Comparison of ENCODE assay signal across 17 cellular contexts in genomic region chr14:33737446-33737845, GRCh38.
DNase-seq lines count a peak whose midpoint lies in the region; TF ChIP-seq lines count a peak whose summit lies in the region.
"Had no signal": no experiment of that assay in that cellular context is flagged by ENCODE, and none has a peak within 500 bp of the region (broad histone marks: within the 10 kb centered on the region; RNA-seq: fewer than 3 reads in every experiment).

No MANE protein-coding gene starts in this region.

- H4K20me1 ChIP-seq in Karpas-422 (ENCODE audit: insufficient read depth, low read depth, low read length) = no peaks in the 10 kb centered on the region

- 0 out of 2 replicates have a peak overlapping the region, but pooled peaks have one; percentile 18 for H2AFZ ChIP-seq in Karpas-422 (ENCODE audit: low read length)
- H2AFZ ChIP-seq: GM23338, hepatocyte had no signal

- in situ Hi-C loops in GM13976 (cut with MboI; ENCODE audit: low sequenced_read_pairs, unreplicated experiment) = no loop called here

- TF ChIP-seq POLR2A in tibial nerve (IDR thresholded peaks at IDR 0.05) = no peak

- H3K27me3 ChIP-seq in Karpas-422 (ENCODE audit: low read length) = no peaks in the 10 kb centered on the region
- no peaks in the 10 kb centered on the region for H3K27me3 ChIP-seq in right atrium auricular region
- no peaks in the 10 kb centered on the region for H3K27me3 ChIP-seq in tibial nerve
- H3K27me3 ChIP-seq: hepatocyte, SJSA1, upper lobe of left lung had no signal

- H3K4me2 ChIP-seq in Karpas-422 (ENCODE audit: low read depth, low read length, poor library complexity, severe bottlenecking) = no peak overlapping the region
- H3K4me2 ChIP-seq: GM23338, hepatocyte had no signal

- H3K4me1 ChIP-seq in Karpas-422 (ENCODE audit: low read length) (peaks cover 42% of the 10 kb centered on the region), right atrium auricular region (no peaks in the 10 kb centered on the region), tibial nerve (no peaks in the 10 kb centered on the region)
- H3K4me1 ChIP-seq: SJSA1, upper lobe of left lung had no signal

- no peak for TF ChIP-seq EP300 in tibial nerve (IDR thresholded peaks at IDR 0.05)

- TF ChIP-seq CTCF in AG10803 (conservative IDR thresholded peaks at IDR 0.05; ENCODE audit: low read length) (no peak), cardiac fibroblast (IDR thresholded peaks at IDR 0.05; ENCODE audit: low read depth, low read length) (no peak), right atrium auricular region (IDR thresholded peaks at IDR 0.05) (no peak), tibial nerve (IDR thresholded peaks at IDR 0.05) (no peak), GM13976 (IDR thresholded peaks at IDR 0.05; ENCODE audit: borderline replicate concordance, control extremely low read depth, extremely low read depth, insufficient read depth, missing control alignments) (no peak)

- WGBS in tibial nerve, 2 donors = 73 to 83% methylated on average over 2 of the region's 2 CpGs

- DNase-seq in AG10803 (ENCODE audit: low read depth) (peak; percentile 82), Karpas-422 (no peak), cardiac fibroblast (ENCODE audit: low read depth in 2 of 2) (peak; percentile 48 to 63), kidney glomerular epithelial cell (lab: John Stamatoyannopoulos, UW) (peak; percentile 78), right atrium auricular region (ENCODE audit: low spot score) (no peak), 8988T (no peak), tibial nerve (ENCODE audit: low spot score in 2 of 2) (no peak), GM13976 (ENCODE audit: low spot score) (no peak)
- DNase-seq: activated CD4-positive, alpha-beta T cell treated with anti-CD3 and anti-CD28 coated beads, Interleukin-2, amount 10 ng/mL, durations not matched to agents 24 days and 14 days; activated T-cell treated with anti-CD3 and anti-CD28 coated beads, Interleukin-2, amount 50 U/mL, for 48 hours; left colon; NCI-H510A; T-helper 9 cell; upper lobe of left lung had no signal

- H3K9me3 ChIP-seq in Karpas-422 (ENCODE audit: low read length) (no peaks in the 10 kb centered on the region), right atrium auricular region (no peaks in the 10 kb centered on the region), tibial nerve (peaks cover 0 to under 1% (median 0%) of the 10 kb centered on the region in 4 donors)
- H3K9me3 ChIP-seq: SJSA1, upper lobe of left lung had no signal

- H3K4me3 ChIP-seq in AG10803 (ENCODE audit: low read length) (no peak overlapping the region), Karpas-422 (ENCODE audit: low read length) (no peak overlapping the region), cardiac fibroblast (replicated peaks in 1 of 2; ENCODE audit: low read depth in 2 of 2, low read length in 2 of 2) (no peak overlapping the region), right atrium auricular region (no peak overlapping the region), tibial nerve (no peak overlapping the region)
- H3K4me3 ChIP-seq: GM23338, hepatocyte, SJSA1, upper lobe of left lung had no signal

- no peaks in the 10 kb centered on the region for H3K36me3 ChIP-seq in Karpas-422 (ENCODE audit: insufficient read depth, low read length)
- H3K36me3 ChIP-seq in right atrium auricular region = no peaks in the 10 kb centered on the region
- H3K36me3 ChIP-seq in tibial nerve = no peaks in the 10 kb centered on the region
- H3K36me3 ChIP-seq: SJSA1, upper lobe of left lung had no signal

- H3K9me2 ChIP-seq in Karpas-422 (replicated peaks; ENCODE audit: insufficient read depth, low read length) = no peaks in the 10 kb centered on the region

- no peak overlapping the region for H3K9ac ChIP-seq in Karpas-422 (ENCODE audit: low read length)

- no peak overlapping the region for H3K27ac ChIP-seq in Karpas-422 (ENCODE audit: low read length)
- H3K27ac ChIP-seq in right atrium auricular region = no peak overlapping the region
- H3K27ac ChIP-seq in tibial nerve = no peak overlapping the region
- H3K27ac ChIP-seq: hepatocyte, SJSA1, upper lobe of left lung had no signal

- H3K79me2 ChIP-seq in Karpas-422 (ENCODE audit: low read length) = no peaks in the 10 kb centered on the region
- H3K79me2 ChIP-seq: hepatocyte had no signal

Comparison
In these comparisons a context has a peak if more than half of its experiments do, and no peak if none do; other contexts are left out.
1. DNase-seq: peak in AG10803 (single experiment), cardiac fibroblast (2 of 2) and kidney glomerular epithelial cell (single experiment); none in Karpas-422 (single experiment), right atrium auricular region (single experiment), 8988T (single experiment), tibial nerve (0 of 2) and GM13976 (single experiment).